ENCODE assay signal across 10 cellular contexts in the genomic region with DNA sequence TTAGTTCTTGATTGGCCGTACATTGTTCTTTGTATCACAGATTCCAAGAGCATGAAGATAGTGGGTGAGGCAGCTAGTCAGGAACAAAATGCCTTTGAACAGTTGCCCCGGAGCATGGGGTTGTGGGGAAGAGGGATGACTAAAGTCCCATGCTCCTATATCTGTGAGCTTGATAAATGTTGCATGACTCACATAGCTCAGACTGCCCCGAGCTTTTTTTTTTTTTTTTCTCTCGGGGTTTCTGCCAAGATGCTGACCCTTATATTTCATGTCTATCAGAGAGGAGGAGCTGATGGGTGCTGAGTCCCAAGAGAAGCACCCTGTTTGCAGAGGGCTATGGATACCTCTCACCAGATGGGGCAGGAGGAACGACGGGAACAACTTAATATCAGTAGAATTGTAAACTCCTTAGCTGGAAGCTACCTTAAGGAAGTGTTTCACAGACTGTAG. TPM values are rescaled to one million over a fixed set of nuclear protein-coding genes. Genes with fewer than 3 reads are reported as not detected.
A peak's percentile ranks its signal among the peaks of the same experiment; 100 is the strongest.
DNase-seq lines count a peak whose midpoint lies in the region; ATAC-seq, FAIRE-seq and TF ChIP-seq lines count a peak whose summit lies in the region.
"Had no signal": no experiment of that assay in that cellular context is flagged by ENCODE, and none has a peak within 500 bp of the region (broad histone marks: within the 10 kb centered on the region; RNA-seq: fewer than 3 reads in every experiment).

No MANE protein-coding gene starts in this region.

- H2AFZ ChIP-seq in IMR-90 (replicated peaks; ENCODE audit: low read length, poor library complexity) (peak overlapping the region; percentile 82), mammary epithelial cell (ENCODE audit: low read depth, low read length) (peak overlapping the region; percentile 58)

- no peaks in the 10 kb centered on the region for H3K79me2 ChIP-seq in mammary epithelial cell (ENCODE audit: insufficient read depth, low read length)

- no peak overlapping the region for H4K5ac ChIP-seq in IMR-90 (ENCODE audit: low read depth, low read length)

- H2AK9ac ChIP-seq in IMR-90 (replicated peaks; ENCODE audit: low read depth, low read length, poor library complexity): no peak overlapping the region

- BruUV-seq in IMR-90 (replicated peaks; lab: Mats Ljungman, UMichigan) (no TSS peak), mammary epithelial cell (replicated peaks; lab: Mats Ljungman, UMichigan) (no TSS peak)

- no peak overlapping the region for H3K4me3 ChIP-seq in IMR-90 (ENCODE audit: insufficient read depth, low read depth, low read length)
- H3K4me3 ChIP-seq in mammary epithelial cell (replicated peaks in 1 of 3; ENCODE audit: insufficient read depth in 1 of 3, low read depth in 2 of 3, low read length in 3 of 3): no peak overlapping the region
- no peak overlapping the region for H3K4me3 ChIP-seq in right lobe of liver

- in situ Hi-C loops in ACHN (cut with HindIII; ENCODE audit: low pct_ligation_motif_present, low pct_unique_long_range_greater_than_20kb, low sequenced_read_pairs): no loop called here
- in situ Hi-C loops in IMR-90 (cut with MboI; ENCODE audit: low sequenced_read_pairs): no loop called here
- in situ Hi-C loops in mammary epithelial cell (cut with MboI; ENCODE audit: low sequenced_read_pairs in 2 of 2): no loop called here

- peak; percentile 82 for DNase-seq in ACHN
- peak; percentile 98 for DNase-seq in IMR-90
- DNase-seq in mammary epithelial cell: peak; percentile 99
- DNase-seq in right lobe of liver: no peak
- no peak for DNase-seq in activated naive CD4-positive, alpha-beta T cell treated with anti-CD3 and anti-CD28 coated beads, Interleukin-2, amount 50 U/mL, for 72 hours (ENCODE audit: low spot score in 2 of 2)
- DNase-seq in GM19239 (ENCODE audit: insufficient read length, low spot score): no peak
- DNase-seq: activated CD4-positive, alpha-beta memory T cell treated with anti-CD3 and anti-CD28 coated beads for 36 hours; CD4-positive, CD25-positive, alpha-beta regulatory T cell had no signal

- WGBS in IMR-90 (ENCODE audit: extremely low coverage in 2 of 2, insufficient read length in 1 of 2), 2 experiments: no CpG with 5 or more reads among the region's 6 CpGs
- 9% methylated on average over 6 of the region's 6 CpGs for WGBS in mammary epithelial cell (ENCODE audit: low coverage, missing lambda C conversion rate)
- WGBS in right lobe of liver (ENCODE audit: insufficient coverage, low coverage, low lambda C conversion rate, missing lambda C conversion rate): 40% methylated on average over 6 of the region's 6 CpGs

- dilution Hi-C loops in IMR-90 (cut with HindIII; ENCODE audit: low sequenced_read_pairs, unreplicated experiment): no loop called here
- dilution Hi-C loops in mammary epithelial cell (cut with HindIII; ENCODE audit: low sequenced_read_pairs): no loop called here

- no peaks in the 10 kb centered on the region for H3K36me3 Mint-ChIP-seq in activated naive CD4-positive, alpha-beta T cell treated with anti-CD3 and anti-CD28 coated beads, Interleukin-2, amount 50 U/mL, for 72 hours
- H3K36me3 Mint-ChIP-seq: activated CD4-positive, alpha-beta memory T cell treated with anti-CD3 and anti-CD28 coated beads for 36 hours; CD4-positive, CD25-positive, alpha-beta regulatory T cell had no signal

- peak overlapping the region; percentile 86 for H2BK5ac ChIP-seq in IMR-90 (ENCODE audit: low read depth, low read length, poor library complexity, severe bottlenecking)

- H3K18ac ChIP-seq in IMR-90 (ENCODE audit: low read depth, low read length): no peak overlapping the region

- peak; percentile 3; the same call in 1 of the 2 replicates for TF ChIP-seq RAD21 in IMR-90 (IDR thresholded peaks at IDR 0.05; ENCODE audit: low read length)

- no peak overlapping the region for H3K27ac Mint-ChIP-seq in activated naive CD4-positive, alpha-beta T cell treated with anti-CD3 and anti-CD28 coated beads, Interleukin-2, amount 50 U/mL, for 72 hours
- H3K27ac Mint-ChIP-seq: activated CD4-positive, alpha-beta memory T cell treated with anti-CD3 and anti-CD28 coated beads for 36 hours had no signal

- peak overlapping the region; percentile 82; the same call in 1 of the 2 replicates for H3K14ac ChIP-seq in IMR-90 (replicated peaks; ENCODE audit: low read depth, low read length)

- H2BK20ac ChIP-seq in IMR-90 (ENCODE audit: low read depth, low read length): peak overlapping the region; percentile 72; the same call in 1 of the 2 replicates

- H3K27ac ChIP-seq in IMR-90 (ENCODE audit: insufficient read depth, low read length): peak overlapping the region; percentile 42; the same call in 1 of the 2 replicates
- peak overlapping the region; percentile 84 for H3K27ac ChIP-seq in mammary epithelial cell (ENCODE audit: insufficient read depth, low read depth, low read length)
- no peak overlapping the region for H3K27ac ChIP-seq in right lobe of liver

- H3K27me3 ChIP-seq in IMR-90 (ENCODE audit: control insufficient read depth, insufficient read depth, low read length) (no peaks in the 10 kb centered on the region), mammary epithelial cell (ENCODE audit: insufficient read depth, low read length) (no peaks in the 10 kb centered on the region), right lobe of liver (no peaks in the 10 kb centered on the region)

- no peaks in the 10 kb centered on the region for H3K9me3 Mint-ChIP-seq in activated naive CD4-positive, alpha-beta T cell treated with anti-CD3 and anti-CD28 coated beads, Interleukin-2, amount 50 U/mL, for 72 hours
- H3K9me3 Mint-ChIP-seq: activated CD4-positive, alpha-beta memory T cell treated with anti-CD3 and anti-CD28 coated beads for 36 hours; CD4-positive, CD25-positive, alpha-beta regulatory T cell had no signal

- H3K9me1 ChIP-seq in IMR-90 (ENCODE audit: insufficient read depth, low read length): peaks cover 5% of the 10 kb centered on the region; the same call in 1 of the 2 replicates

- H3K56ac ChIP-seq in IMR-90 (ENCODE audit: extremely low read depth, insufficient read depth, low read length): no peak overlapping the region

- H3K36me3 ChIP-seq in IMR-90 (ENCODE audit: control insufficient read depth, insufficient read depth, low read length) (no peaks in the 10 kb centered on the region), mammary epithelial cell (ENCODE audit: insufficient read depth, low read length) (no peaks in the 10 kb centered on the region), right lobe of liver (no peaks in the 10 kb centered on the region)

- H3K79me1 ChIP-seq in IMR-90 (ENCODE audit: low read depth in 1 of 2, low read length in 2 of 2): peaks cover 4 to 17% of the 10 kb centered on the region in 2 experiments; a peak in 3 of 4 replicates

- H3K9me3 ChIP-seq in IMR-90 (ENCODE audit: control insufficient read depth, insufficient read depth, low read length) (no peaks in the 10 kb centered on the region), mammary epithelial cell (replicated peaks; ENCODE audit: insufficient read depth, low read length) (no peaks in the 10 kb centered on the region), right lobe of liver (no peaks in the 10 kb centered on the region)

- peak overlapping the region; percentile 20; the same call in 1 of the 2 replicates for H2AK5ac ChIP-seq in IMR-90 (ENCODE audit: low read depth, low read length)

- intact Hi-C loops in IMR-90 (cut with micrococcal nuclease): no loop called here
- intact Hi-C loops in mammary epithelial cell (cut with micrococcal nuclease): loop anchor here (1.0 kb wide), 1 partner anchor 62 kb away; the partner anchor contains the start of gene CLIC4
- intact Hi-C loops in right lobe of liver (cut with DNase I): no loop called here

- ATAC-seq in IMR-90 (ENCODE audit: low read depth) (peak; percentile 95), right lobe of liver (peak in 3 of 4 donors; percentile 21 to 75 (median 59)), HG03135 (IDR thresholded peaks at IDR 0.05; ENCODE audit: unreplicated experiment) (no peak), HG02870 (IDR thresholded peaks at IDR 0.05; ENCODE audit: unreplicated experiment) (no peak)
- ATAC-seq in activated naive CD4-positive, alpha-beta T cell treated with anti-CD3 and anti-CD28 coated beads, Interleukin-2, amount 50 U/mL, for 72 hours: no peak

- H3K4ac ChIP-seq in IMR-90 (ENCODE audit: low read depth, low read length): peak overlapping the region; percentile 85

- H4K91ac ChIP-seq in IMR-90 (ENCODE audit: insufficient read depth, low read depth, low read length): peak overlapping the region; percentile 39; the same call in 1 of the 2 replicates

- H4K8ac ChIP-seq in IMR-90 (ENCODE audit: low read depth in 2 of 2, low read length in 2 of 2): peak overlapping the region in 1 of 2 experiments; percentile 72; a peak in 1 of 4 replicates

- 0 out of 3 replicates have a peak overlapping the region, but pooled peaks have one; percentile 6 for H2BK15ac ChIP-seq in IMR-90 (ENCODE audit: low read depth, low read length)

- POLR2A ChIA-PET in IMR-90 (lab: Charles Lee; ENCODE audit: unreplicated experiment): interaction anchor here (0.5 to 1.0 kb wide), 7 partner anchors 10 to 550 kb away, joined by 3 to 12 read pairs (median 4); partner anchors contain the start of gene CLIC4

- H3K9ac ChIP-seq in IMR-90 (ENCODE audit: low read depth, low read length): no peak overlapping the region
- peak overlapping the region; percentile 34 for H3K9ac ChIP-seq in mammary epithelial cell (ENCODE audit: insufficient read depth, low read length)

- TF ChIP-seq CTCF in IMR-90 (conservative IDR thresholded peaks at IDR 0.05; ENCODE audit: low read depth, low read length): no peak
- no peak for TF ChIP-seq CTCF in mammary epithelial cell (conservative IDR thresholded peaks at IDR 0.05 in 1 of 2, IDR thresholded peaks at IDR 0.05 in 1 of 2; ENCODE audit: extremely low read depth in 1 of 2, insufficient read depth in 1 of 2, low read depth in 1 of 2, low read length in 2 of 2)
- TF ChIP-seq CTCF in right lobe of liver (IDR thresholded peaks at IDR 0.05): no peak

- peaks cover 5% of the 10 kb centered on the region for H3K4me1 ChIP-seq in IMR-90 (ENCODE audit: control insufficient read depth, insufficient read depth, low read length)
- peaks cover 26% of the 10 kb centered on the region for H3K4me1 ChIP-seq in mammary epithelial cell (ENCODE audit: insufficient read depth, low read length)
- peaks cover 0 to under 1% (median 0%) of the 10 kb centered on the region in 4 donors for H3K4me1 ChIP-seq in right lobe of liver

- TF ChIP-seq POLR2A in IMR-90 (IDR thresholded peaks at IDR 0.05; ENCODE audit: low read depth, low read length) (no peak), right lobe of liver (IDR thresholded peaks at IDR 0.05) (no peak)

- CTCF ChIA-PET in IMR-90 (lab: Yijun Ruan, JAX): interaction anchor here (0.5 to 1.6 kb wide), 7 partner anchors 13 to 660 kb away, joined by 3 to 11 read pairs (median 4); no protein-coding TSS in a partner anchor
- CTCF ChIA-PET in mammary epithelial cell (lab: Charles Lee; ENCODE audit: low non-redundant PET): interaction anchor here (0.5 to 1.3 kb wide), 13 partner anchors 13 to 1234 kb away, joined by 3 to 26 read pairs (median 9); partner anchors contain the start of gene CLIC4

- FAIRE-seq in GM19239 (lab: Jason Lieb, UNC): no peak

- no peak overlapping the region for H3K23ac ChIP-seq in IMR-90 (ENCODE audit: low read depth, low read length)

- H3K4me2 ChIP-seq in IMR-90 (ENCODE audit: low read depth, low read length): peak overlapping the region; percentile 39; the same call in 1 of the 2 replicates
- H3K4me2 ChIP-seq in mammary epithelial cell (ENCODE audit: insufficient read depth, low read depth, low read length): peak overlapping the region; percentile 39

- no peaks in the 10 kb centered on the region for H4K20me1 ChIP-seq in IMR-90 (ENCODE audit: insufficient read depth, low read length)
- no peaks in the 10 kb centered on the region for H4K20me1 ChIP-seq in mammary epithelial cell (ENCODE audit: insufficient read depth, low read length)

- H2BK120ac ChIP-seq in IMR-90 (ENCODE audit: low read depth, low read length): peak overlapping the region; percentile 65; the same call in 1 of the 2 replicates

RNA-seq across cellular contexts. Expression of gene SRRM1, which starts 40.6 kb away (rescaled TPM):
- total RNA-seq in IMR-90 (2012; rRNA removed): 13.6 and 24.2 TPM in 2 replicates
- 82.7 and 94.1 TPM in 2 replicates for polyA plus RNA-seq in IMR-90 (2012; rRNA removed)
- polyA plus RNA-seq in IMR-90 (2012; cell fraction: cytosol; rRNA removed): 25.6 and 28.1 TPM in 2 replicates
- 70.9 and 209 TPM in 2 replicates for polyA plus RNA-seq in IMR-90 (2012; cell fraction: nucleus; rRNA removed; ENCODE audit: low replicate concordance)
- 100 to 1,000 TPM in 1 of 2 donors, 10 to 100 TPM in 1; 56.0 to 146 TPM for total RNA-seq in mammary epithelial cell
- polyA plus RNA-seq in mammary epithelial cell: 67.2 TPM
- 97.4 TPM for polyA minus RNA-seq in mammary epithelial cell
- total RNA-seq in right lobe of liver: 10 to 100 TPM; 41.1 to 52.0 (median 44.9) TPM
- total RNA-seq in activated naive CD4-positive, alpha-beta T cell treated with anti-CD3 and anti-CD28 coated beads, Interleukin-2, amount 50 U/mL, for 72 hours: 100 to 1,000 TPM; 208 to 250 TPM

Comparison
In these comparisons a context has a peak if more than half of its experiments do, and no peak if none do; other contexts are left out.
1. DNase-seq: peak in ACHN (single experiment), IMR-90 (single experiment) and mammary epithelial cell (single experiment); none in right lobe of liver (0 of 3), activated naive CD4-positive, alpha-beta T cell treated with anti-CD3 and anti-CD28 coated beads, Interleukin-2, amount 50 U/mL, for 72 hours (0 of 2) and GM19239 (single experiment).
2. ATAC-seq: peak in IMR-90 (single experiment) and right lobe of liver (3 of 4); none in activated naive CD4-positive, alpha-beta T cell treated with anti-CD3 and anti-CD28 coated beads, Interleukin-2, amount 50 U/mL, for 72 hours (0 of 2), HG03135 (single experiment) and HG02870 (single experiment).
3. H3K27ac ChIP-seq: peak in IMR-90 (single experiment) and mammary epithelial cell (single experiment); none in right lobe of liver (0 of 3).